Comparison of ENCODE assay signal across 8 cellular contexts in genomic region chr2:24075915-24076848, GRCh38. TPM values are rescaled to one million over a fixed set of nuclear protein-coding genes. Genes with fewer than 3 reads are reported as not detected.
DNase-seq lines count a peak whose midpoint lies in the region; ATAC-seq and TF ChIP-seq lines count a peak whose summit lies in the region.

Gene SF3B6, minus strand, starts transcription at chr2:24076326. Its CDS starts 97 bp downstream, at chr2:24076229.

- intact Hi-C loops in Calu3 (cut with micrococcal nuclease; ENCODE audit: unreplicated experiment): loop anchor here (2.0 to 5.0 kb wide), 3 partner anchors 29 to 149 kb away; partner anchors contain the start of genes ATAD2B and WDCP

- H3F3A ChIP-seq in OCI-LY1 (ENCODE audit: insufficient read depth, low read length): no peaks in the 10 kb centered on the region

- H3K27me3 ChIP-seq in HUES64 (ENCODE audit: insufficient read depth, low read length) (no peaks in the 10 kb centered on the region), OCI-LY1 (ENCODE audit: insufficient read depth, low read length) (no peaks in the 10 kb centered on the region)

- H3K27ac ChIP-seq in HUES64 (ENCODE audit: low read depth, low read length) (peak within 1 kb of the TSS; percentile 88), OCI-LY1 (ENCODE audit: low read depth, low read length, poor library complexity, severe bottlenecking) (peak within 1 kb of the TSS; percentile 39)

- peak within 1 kb of the TSS; percentile 80 for H3K27ac Mint-ChIP-seq in Calu3 (ENCODE audit: unreplicated experiment)

- H3K9me2 ChIP-seq in OCI-LY1 (ENCODE audit: low read depth, low read length): no peaks in the 10 kb centered on the region

- peaks cover 10% of the 10 kb centered on the region for H3K79me2 ChIP-seq in OCI-LY1 (ENCODE audit: insufficient read depth, low read length)

- H3K4me3 Mint-ChIP-seq in Calu3 (ENCODE audit: low read depth, unreplicated experiment): peak within 1 kb of the TSS; percentile 79

- H3K9me3 Mint-ChIP-seq in Calu3 (ENCODE audit: low read depth, unreplicated experiment): no peaks in the 10 kb centered on the region

- peak within 1 kb of the TSS; percentile 82 for H3K4me2 ChIP-seq in OCI-LY1 (ENCODE audit: low read length)

- no peaks in the 10 kb centered on the region for H3K27me3 Mint-ChIP-seq in Calu3 (ENCODE audit: unreplicated experiment)

- CTCF ChIA-PET in Calu3 (lab: Charles Lee): interaction anchor here (0.6 to 1.7 kb wide), 13 partner anchors 9 to 717 kb away, joined by 3 to 8 read pairs (median 5); partner anchors contain the start of genes ATAD2B, CENPO, PTRHD1 and TP53I3

- peaks cover 15% of the 10 kb centered on the region for H3K4me1 Mint-ChIP-seq in Calu3 (ENCODE audit: low read depth, unreplicated experiment)

- under 1% methylated on average over 64 of the region's 64 CpGs for WGBS in HUES64

- H3K9ac ChIP-seq in HUES64 (ENCODE audit: low read depth, low read length): peak within 1 kb of the TSS; percentile 85
- H3K9ac ChIP-seq in OCI-LY1 (ENCODE audit: low read length): peak within 1 kb of the TSS; percentile 77

- H3K9me3 ChIP-seq in HUES64 (ENCODE audit: insufficient read depth, low read depth, low read length): no peaks in the 10 kb centered on the region
- H3K9me3 ChIP-seq in OCI-LY1 (ENCODE audit: low read length): no peaks in the 10 kb centered on the region

- H2AFZ ChIP-seq in OCI-LY1 (ENCODE audit: low read length): no peak within 1 kb of the TSS

- peaks cover 53% of the 10 kb centered on the region for H3K36me3 ChIP-seq in HUES64 (ENCODE audit: insufficient read depth, low read length)
- H3K36me3 ChIP-seq in OCI-LY1 (ENCODE audit: insufficient read depth, low read length): peaks cover 18% of the 10 kb centered on the region; the same call in 1 of the 2 replicates

- DNase-seq in Calu3 (peak; percentile 100), mesenteric fat pad (ENCODE audit: low spot score) (peak; percentile 97)
- peak; percentile 100 for DNase-seq in activated CD8-positive, alpha-beta memory T cell treated with anti-CD3 and anti-CD28 coated beads, Interleukin-2, amount 50 U/mL, for 4 hours
- peak; percentile 92 for DNase-seq in stimulated activated CD8-positive, alpha-beta memory T cell treated with anti-CD3 and anti-CD28 coated beads, Interleukin-15, amount 100 ng/mL, for 24 hours (ENCODE audit: low read depth)

- peak; percentile 93 for ATAC-seq in GM21447 (IDR thresholded peaks at IDR 0.05; ENCODE audit: unreplicated experiment)

- TF ChIP-seq CTCF in Calu3 (IDR thresholded peaks at IDR 0.05; ENCODE audit: unreplicated experiment) (no peak), OCI-LY1 (IDR thresholded peaks at IDR 0.05; ENCODE audit: low read length) (no peak)

- H3K4me3 ChIP-seq in HUES64 (ENCODE audit: low read length): peak within 1 kb of the TSS; percentile 89
- H3K4me3 ChIP-seq in OCI-LY1 (ENCODE audit: low read depth, low read length, poor library complexity, severe bottlenecking): peak within 1 kb of the TSS; percentile 78

- H3K36me3 Mint-ChIP-seq in Calu3 (ENCODE audit: insufficient read depth, unreplicated experiment): peaks cover 40% of the 10 kb centered on the region

- H3K4me1 ChIP-seq in HUES64 (ENCODE audit: insufficient read depth, low read length) (peaks cover 11% of the 10 kb centered on the region), OCI-LY1 (ENCODE audit: insufficient read depth, low read length, severe bottlenecking) (peaks cover 21% of the 10 kb centered on the region)

- H4K20me1 ChIP-seq in OCI-LY1 (ENCODE audit: insufficient read depth, low read length): no peaks in the 10 kb centered on the region

- TSS peak; percentile 70 for BruUV-seq in Calu3 (replicated peaks; lab: Mats Ljungman, UMichigan)

- in situ Hi-C loops in endometrial microvascular endothelial cells (cut with HindIII; ENCODE audit: inconsistent ontology term, low pct_unique_long_range_greater_than_20kb, low sequenced_read_pairs): no loop called here

RNA-seq across cellular contexts. Expression of gene SF3B6, which starts in this region (rescaled TPM):
- total RNA-seq in Calu3 (2022) (112 and 125 TPM in 2 replicates), endometrial microvascular endothelial cells (ENCODE audit: inconsistent ontology term) (145 TPM), mesenteric fat pad (59.3 TPM)
- polyA plus RNA-seq in HUES64 (2013, experiment 1 of 2): 129 TPM
- polyA plus RNA-seq in HUES64 (2013, experiment 2 of 2): 153 TPM

Comparison
In these comparisons a context has a peak if more than half of its experiments do, and no peak if none do; other contexts are left out.
1. Peak in every context shown above with its lines: DNase-seq, ATAC-seq, H3K4me3 ChIP-seq and H3K27ac ChIP-seq.